Comparison of ENCODE assay signal across 14 cellular contexts in genomic region chr19:37692956-37693660, GRCh38. TPM values are rescaled to one million over a fixed set of nuclear protein-coding genes. Genes with fewer than 3 reads are reported as not detected.
A peak's percentile ranks its signal among the peaks of the same experiment; 100 is the strongest.
DNase-seq lines count a peak whose midpoint lies in the region; ATAC-seq, FAIRE-seq and TF ChIP-seq lines count a peak whose summit lies in the region.
"Had no signal": no experiment of that assay in that cellular context is flagged by ENCODE, and none has a peak within 500 bp of the region (broad histone marks: within the 10 kb centered on the region; RNA-seq: fewer than 3 reads in every experiment).

No MANE protein-coding gene starts in this region.

- no peaks in the 10 kb centered on the region for H4K20me1 ChIP-seq in GM12878 (ENCODE audit: control insufficient read depth, insufficient read depth)

- H3K4me3 Mint-ChIP-seq in activated T-helper 1 cell treated with anti-CD3 and anti-CD28 coated beads, Interleukin-12 subunit alpha, Interleukin-12 subunit beta, Interleukin-2, Interleukin-4 antibody, amounts not matched to agents 30 ng/mL and 10 ng/mL and 1 ng/mL, durations not matched to agents 14 hours and 24 hours and 36 hours: no peak overlapping the region

- H3K4me2 ChIP-seq in GM12878 (ENCODE audit: control insufficient read depth, insufficient read depth): no peak overlapping the region

- peaks cover 20% of the 10 kb centered on the region for H3K4me1 ChIP-seq in left ventricle myocardium inferior
- no peaks in the 10 kb centered on the region for H3K4me1 ChIP-seq in GM12878 (ENCODE audit: control insufficient read depth, insufficient read depth, low read length)

- no peak for DNase-seq in left ventricle myocardium inferior
- no peak for DNase-seq in left cardiac atrium
- no peak for DNase-seq in GM12878 (ENCODE audit: low read depth, low spot score)
- DNase-seq in midbrain (lab: John Stamatoyannopoulos, UW): peak; percentile 36
- DNase-seq in stimulated activated CD4-positive, alpha-beta T cell treated with anti-CD3 and anti-CD28 coated beads, Interleukin-12 subunit alpha, Interleukin-12 subunit beta, amount 100 ng/mL, for 4 hours: no peak
- DNase-seq in activated T-helper 1 cell treated with anti-CD3 and anti-CD28 coated beads, Interleukin-12 subunit alpha, Interleukin-12 subunit beta, Interleukin-2, Interleukin-4 antibody, amounts not matched to agents 30 ng/mL and 10 ng/mL and 1 ng/mL, durations not matched to agents 14 hours and 24 hours and 36 hours (ENCODE audit: low spot score): no peak
- DNase-seq: activated CD4-positive, alpha-beta T cell treated with anti-CD3 and anti-CD28 coated beads, Interleukin-2, amount 10 ng/mL, durations not matched to agents 7 days and 5 days; NCI-H2081; spleen had no signal

- no peak for TF ChIP-seq POLR2A in GM12878 (IDR thresholded peaks at IDR 0.05; ENCODE audit: low read depth, low read length)

- H3K27me3 ChIP-seq in left ventricle myocardium inferior (ENCODE audit: low read depth): no peaks in the 10 kb centered on the region
- H3K27me3 ChIP-seq in GM12878 (replicated peaks in 1 of 2; ENCODE audit: control insufficient read depth in 2 of 2, insufficient read depth in 2 of 2, low read length in 1 of 2): no peaks in the 10 kb centered on the region
- H3K27me3 ChIP-seq: spleen had no signal

- TF ChIP-seq CTCF in left ventricle myocardium inferior (IDR thresholded peaks at IDR 0.05; ENCODE audit: borderline replicate concordance): no peak
- no peak for TF ChIP-seq CTCF in GM12878 (IDR thresholded peaks at IDR 0.05 in 2 of 3, conservative IDR thresholded peaks at IDR 0.05 in 1 of 3; ENCODE audit: control insufficient read depth in 2 of 3, extremely low read depth in 1 of 3, insufficient read depth in 1 of 3, low read depth in 3 of 3, low read length in 3 of 3)

- H3K9me3 ChIP-seq in left ventricle myocardium inferior (replicated peaks): peaks cover 4% of the 10 kb centered on the region
- peaks cover 6% of the 10 kb centered on the region; the same call in 1 of the 3 replicates for H3K9me3 ChIP-seq in GM12878 (replicated peaks; ENCODE audit: control insufficient read depth, insufficient read depth, low read length)

- no peaks in the 10 kb centered on the region for H3K27me3 Mint-ChIP-seq in activated T-helper 1 cell treated with anti-CD3 and anti-CD28 coated beads, Interleukin-12 subunit alpha, Interleukin-12 subunit beta, Interleukin-2, Interleukin-4 antibody, amounts not matched to agents 30 ng/mL and 10 ng/mL and 1 ng/mL, durations not matched to agents 14 hours and 24 hours and 36 hours (ENCODE audit: insufficient read depth)
- H3K27me3 Mint-ChIP-seq: activated CD4-positive, alpha-beta T cell treated with anti-CD3 and anti-CD28 coated beads, Interleukin-2, amount 10 ng/mL, durations not matched to agents 7 days and 5 days had no signal

- no TSS peak for BruUV-seq in GM12878 (replicated peaks; lab: Mats Ljungman, UMichigan)

- no peak overlapping the region for H3K27ac Mint-ChIP-seq in activated T-helper 1 cell treated with anti-CD3 and anti-CD28 coated beads, Interleukin-12 subunit alpha, Interleukin-12 subunit beta, Interleukin-2, Interleukin-4 antibody, amounts not matched to agents 30 ng/mL and 10 ng/mL and 1 ng/mL, durations not matched to agents 14 hours and 24 hours and 36 hours

- intact Hi-C loops in left ventricle myocardium inferior (cut with micrococcal nuclease) (no loop called here), left cardiac atrium (cut with DNase I) (no loop called here), GM12878 (cut with micrococcal nuclease; ENCODE audit: unreplicated experiment) (no loop called here)
- intact Hi-C loops in activated T-helper 1 cell treated with anti-CD3 and anti-CD28 coated beads, Interleukin-12 subunit alpha, Interleukin-12 subunit beta, Interleukin-2, Interleukin-4 antibody, amounts not matched to agents 30 ng/mL and 10 ng/mL and 1 ng/mL, durations not matched to agents 14 hours and 24 hours and 36 hours (cut with micrococcal nuclease): no loop called here

- RAD21 ChIA-PET in GM12878 (lab: Charles Lee; ENCODE audit: unreplicated experiment): no interaction called here

- H3K4me1 Mint-ChIP-seq in activated T-helper 1 cell treated with anti-CD3 and anti-CD28 coated beads, Interleukin-12 subunit alpha, Interleukin-12 subunit beta, Interleukin-2, Interleukin-4 antibody, amounts not matched to agents 30 ng/mL and 10 ng/mL and 1 ng/mL, durations not matched to agents 14 hours and 24 hours and 36 hours (ENCODE audit: low read depth): peaks cover 7% of the 10 kb centered on the region

- no peaks in the 10 kb centered on the region for H3K79me2 ChIP-seq in GM12878 (ENCODE audit: control insufficient read depth, insufficient read depth, low read length)

- H3K27ac ChIP-seq in left ventricle myocardium inferior (replicated peaks): no peak overlapping the region
- H3K27ac ChIP-seq in GM12878 (ENCODE audit: control insufficient read depth, insufficient read depth): no peak overlapping the region
- H3K27ac ChIP-seq: SK-N-MC had no signal

- H3K9ac ChIP-seq in GM12878 (ENCODE audit: control insufficient read depth, insufficient read depth, low read length): no peak overlapping the region

- peaks cover 55% of the 10 kb centered on the region for H3K9me3 Mint-ChIP-seq in activated T-helper 1 cell treated with anti-CD3 and anti-CD28 coated beads, Interleukin-12 subunit alpha, Interleukin-12 subunit beta, Interleukin-2, Interleukin-4 antibody, amounts not matched to agents 30 ng/mL and 10 ng/mL and 1 ng/mL, durations not matched to agents 14 hours and 24 hours and 36 hours

- peaks cover 6% of the 10 kb centered on the region for H3K36me3 Mint-ChIP-seq in activated T-helper 1 cell treated with anti-CD3 and anti-CD28 coated beads, Interleukin-12 subunit alpha, Interleukin-12 subunit beta, Interleukin-2, Interleukin-4 antibody, amounts not matched to agents 30 ng/mL and 10 ng/mL and 1 ng/mL, durations not matched to agents 14 hours and 24 hours and 36 hours (ENCODE audit: low read depth)

- in situ Hi-C loops in GM12878 (cut with MboI): no loop called here

- no peak for FAIRE-seq in GM12878 (lab: Jason Lieb, UNC)
- FAIRE-seq: keratinocyte, urothelium cell line had no signal

- SMC1A ChIA-PET in GM12878 (lab: Charles Lee; ENCODE audit: uncharacterized antibody, unreplicated experiment): no interaction called here

- H2AFZ ChIP-seq in GM12878 (ENCODE audit: control insufficient read depth, low read depth, low read length): no peak overlapping the region

- WGBS in GM12878 (ENCODE audit: insufficient coverage, insufficient replicate concordance, low lambda C conversion rate, missing lambda C conversion rate): 53% methylated on average over 11 of the region's 11 CpGs

- TF ChIP-seq EP300 in GM12878 (IDR thresholded peaks at IDR 0.05; ENCODE audit: borderline replicate concordance in 1 of 2, control insufficient read depth in 1 of 2, low read depth in 2 of 2, low read length in 2 of 2): no peak

- no peak for ATAC-seq in left cardiac atrium
- ATAC-seq in GM12878: no peak
- ATAC-seq in activated CD4-positive, CD25-positive, alpha-beta regulatory T cell treated with anti-CD3 and anti-CD28 coated beads, Interleukin-2, amount 50 U/mL, for 24 hours: no peak
- ATAC-seq in GM18520 (IDR thresholded peaks at IDR 0.05; ENCODE audit: unreplicated experiment): no peak

- POLR2A ChIA-PET in GM12878 (lab: Charles Lee): no interaction called here

- H3K36me3 ChIP-seq in left ventricle myocardium inferior: peaks cover 23% of the 10 kb centered on the region
- no peaks in the 10 kb centered on the region; a peak in 2 of 4 replicates for H3K36me3 ChIP-seq in GM12878 (ENCODE audit: control insufficient read depth in 2 of 2, insufficient read depth in 2 of 2, low read length in 1 of 2)

- no peak for TF ChIP-seq RAD21 in GM12878 (IDR thresholded peaks at IDR 0.05; ENCODE audit: insufficient read depth, low read depth, low read length)

- CTCF ChIA-PET in GM12878 (lab: Yijun Ruan, JAX): no interaction called here

- H3K4me3 ChIP-seq in left ventricle myocardium inferior: peak overlapping the region; percentile 80
- no peak overlapping the region for H3K4me3 ChIP-seq in GM12878

RNA-seq across cellular contexts. Expression of gene ZNF607, which starts 26.5 kb away (rescaled TPM):
- total RNA-seq in left ventricle myocardium inferior (6.6 TPM), left cardiac atrium (1 to 10 TPM; 5.5 to 8.0 TPM), GM12878 (2014; rRNA removed) (2.1 and 2.7 TPM in 2 replicates), GM12878 (2014; rRNA removed; fragmentation: Illumina TruSeq; extraction: Trizol) (3.1 and 3.4 TPM in 2 replicates), GM12878 (2021) (3.9 and 5.7 TPM in 2 replicates)
- total RNA-seq in GM12878 (2013; cell fraction: nucleolus; rRNA removed): 6.9 and 7.4 TPM in 2 replicates
- 1.2 TPM for polyA plus RNA-seq in GM12878 (2011; ENCODE audit: low read depth)
- polyA plus RNA-seq in GM12878 (2011; rRNA removed) (1.4 TPM in 2 replicates), GM12878 (2014; fragmentation: Illumina TruSeq; extraction: Trizol) (2.4 and 2.5 TPM in 2 replicates), GM12878 (2014; fragmentation: Nextera tagmentation; extraction: Ambion mirVana) (under 1 TPM; 0.47 to 0.90 TPM), GM12878 (2014; rRNA removed) (1.9 and 2.1 TPM in 2 replicates), GM12878 (2016; fragmentation: Nextera tagmentation; extraction: Ambion mirVana) (1 to 10 TPM; 3.0 to 3.6 TPM)
- 0.79 TPM in 2 replicates for polyA plus RNA-seq in GM12878 (2011; cell fraction: cytosol; rRNA removed)
- polyA plus RNA-seq in GM12878 (2011; cell fraction: nucleus; rRNA removed): 1.4 and 1.6 TPM in 2 replicates
- polyA plus RNA-seq in GM12878 (2012): 1.7 and 3.2 TPM in 2 replicates
- polyA minus RNA-seq in GM12878 (2011; rRNA and poly(A)+ RNA removed): 1.3 and 2.2 TPM in 2 replicates
- polyA minus RNA-seq in GM12878 (2011; cell fraction: cytosol; rRNA and poly(A)+ RNA removed): 0.53 TPM in 1 of 2 replicates, not detected in the other
- polyA minus RNA-seq in GM12878 (2011; cell fraction: nucleus; rRNA and poly(A)+ RNA removed): 0.85 and 1.3 TPM in 2 replicates
- total RNA-seq in activated T-helper 1 cell treated with anti-CD3 and anti-CD28 coated beads, Interleukin-12 subunit alpha, Interleukin-12 subunit beta, Interleukin-2, Interleukin-4 antibody, amounts not matched to agents 30 ng/mL and 10 ng/mL and 1 ng/mL, durations not matched to agents 14 hours and 24 hours and 36 hours: 1.9 and 2.4 TPM in 2 replicates

RNA-seq across cellular contexts. Expression of gene ZFP30, which starts 37.8 kb away (rescaled TPM):
- total RNA-seq in left ventricle myocardium inferior: 7.7 TPM
- 1 to 10 TPM; 5.8 to 7.3 TPM for total RNA-seq in left cardiac atrium
- 58.5 and 61.1 TPM in 2 replicates for total RNA-seq in GM12878 (2013; cell fraction: nucleolus; rRNA removed)
- total RNA-seq in GM12878 (2014; rRNA removed): 7.7 and 12.8 TPM in 2 replicates
- 12.8 and 12.9 TPM in 2 replicates for total RNA-seq in GM12878 (2014; rRNA removed; fragmentation: Illumina TruSeq; extraction: Trizol)
- 11.6 and 12.5 TPM in 2 replicates for total RNA-seq in GM12878 (2021)
- polyA plus RNA-seq in GM12878 (2011; ENCODE audit: low read depth): 1.9 TPM
- polyA plus RNA-seq in GM12878 (2011; rRNA removed): 7.0 and 12.2 TPM in 2 replicates
- 3.2 and 3.5 TPM in 2 replicates for polyA plus RNA-seq in GM12878 (2011; cell fraction: cytosol; rRNA removed)
- polyA plus RNA-seq in GM12878 (2011; cell fraction: nucleus; rRNA removed): 8.9 and 12.5 TPM in 2 replicates
- polyA plus RNA-seq in GM12878 (2012): 2.6 and 4.9 TPM in 2 replicates
- polyA plus RNA-seq in GM12878 (2014; fragmentation: Illumina TruSeq; extraction: Trizol): 6.1 and 6.8 TPM in 2 replicates
- 1 to 10 TPM; 1.4 to 2.2 TPM for polyA plus RNA-seq in GM12878 (2014; fragmentation: Nextera tagmentation; extraction: Ambion mirVana)
- polyA plus RNA-seq in GM12878 (2014; rRNA removed): 4.7 and 7.5 TPM in 2 replicates
- 1 to 10 TPM; 4.1 to 5.4 TPM for polyA plus RNA-seq in GM12878 (2016; fragmentation: Nextera tagmentation; extraction: Ambion mirVana)
- polyA minus RNA-seq in GM12878 (2011; rRNA and poly(A)+ RNA removed): 6.7 and 9.1 TPM in 2 replicates
- polyA minus RNA-seq in GM12878 (2011; cell fraction: cytosol; rRNA and poly(A)+ RNA removed): 2.9 and 5.0 TPM in 2 replicates
- polyA minus RNA-seq in GM12878 (2011; cell fraction: nucleus; rRNA and poly(A)+ RNA removed): 8.9 and 15.7 TPM in 2 replicates
- total RNA-seq in activated T-helper 1 cell treated with anti-CD3 and anti-CD28 coated beads, Interleukin-12 subunit alpha, Interleukin-12 subunit beta, Interleukin-2, Interleukin-4 antibody, amounts not matched to agents 30 ng/mL and 10 ng/mL and 1 ng/mL, durations not matched to agents 14 hours and 24 hours and 36 hours: 9.6 and 10.1 TPM in 2 replicates
